26 cellular contexts compared by ENCODE assay signal in genomic region chr1:32377541-32378220, GRCh38.
"Had no signal": no experiment of that assay in that cellular context is flagged by ENCODE, and none has a peak within 500 bp of the region (broad histone marks: within the 10 kb centered on the region; RNA-seq: fewer than 3 reads in every experiment).

No MANE protein-coding gene starts in this region.

- H3K4me1 ChIP-seq: ascending aorta, esophagus squamous epithelium, left lung, lower lobe of right lung, right lobe of liver, suprapubic skin, tibial artery had no signal

- H3K9me3 ChIP-seq: ascending aorta, esophagus squamous epithelium, left lung, lower lobe of right lung, neutrophil, right lobe of liver, suprapubic skin, tibial artery had no signal

- ATAC-seq: activated CD8-positive, alpha-beta memory T cell treated with anti-CD3 and anti-CD28 coated beads, Interleukin-2, amount 10 ng/mL, durations not matched to agents 7 days and 5 days; left lung; lower lobe of right lung; SK-N-SH treated with all-trans-retinoic acid at 6 μM for 48 hours; stimulated activated naive B cell treated with anti-CD40 and anti-IgM and Interleukin-4, amounts not matched to agents 10 μg/mL and 1 μg/mL and 100 μg/mL, for 72 hours had no signal

- H3K27me3 Mint-ChIP-seq: activated B cell treated with CpG ODN at 0.5 μM for 24 hours; activated CD4-positive, alpha-beta memory T cell treated with anti-CD3 and anti-CD28 coated beads, Interleukin-2, amount 10 ng/mL, durations not matched to agents 7 days and 5 days; activated CD8-positive, alpha-beta memory T cell treated with anti-CD3 and anti-CD28 coated beads, Interleukin-2, amount 10 ng/mL, durations not matched to agents 7 days and 5 days; activated naive CD8-positive, alpha-beta T cell treated with anti-CD3 and anti-CD28 coated beads, Interleukin-2, amount 10 ng/mL, durations not matched to agents 7 days and 5 days; stimulated activated naive B cell treated with anti-CD40 and anti-IgM and Interleukin-4, amounts not matched to agents 10 μg/mL and 1 μg/mL and 100 μg/mL, for 72 hours had no signal

- H3K4me3 Mint-ChIP-seq: activated B cell treated with CpG ODN at 0.5 μM for 24 hours; activated CD4-positive, alpha-beta memory T cell treated with anti-CD3 and anti-CD28 coated beads, Interleukin-2, amount 10 ng/mL, durations not matched to agents 7 days and 5 days; activated CD8-positive, alpha-beta memory T cell treated with anti-CD3 and anti-CD28 coated beads, Interleukin-2, amount 10 ng/mL, durations not matched to agents 7 days and 5 days; activated naive CD8-positive, alpha-beta T cell treated with anti-CD3 and anti-CD28 coated beads, Interleukin-2, amount 10 ng/mL, durations not matched to agents 7 days and 5 days; brain; endodermal cell; nephron; stimulated activated naive B cell treated with anti-CD40 and anti-IgM and Interleukin-4, amounts not matched to agents 10 μg/mL and 1 μg/mL and 100 μg/mL, for 72 hours; T-helper 2 cell treated with Interferon-gamma antibody and Interleukin-4, amounts not matched to agents 5 μg/mL and 100 μg/mL, for 36 hours had no signal

- H3K4me3 ChIP-seq: ascending aorta, esophagus squamous epithelium, left lung, lower lobe of right lung, right lobe of liver, skin epidermis, suprapubic skin, tibial artery had no signal

- H3K27ac ChIP-seq: ascending aorta, epithelial cell of prostate, esophagus squamous epithelium, left lung, lower lobe of right lung, neutrophil, right lobe of liver, skin epidermis, suprapubic skin, tibial artery had no signal

- H3K9me3 Mint-ChIP-seq: activated B cell treated with CpG ODN at 0.5 μM for 24 hours; activated CD4-positive, alpha-beta memory T cell treated with anti-CD3 and anti-CD28 coated beads, Interleukin-2, amount 10 ng/mL, durations not matched to agents 7 days and 5 days; activated naive CD8-positive, alpha-beta T cell treated with anti-CD3 and anti-CD28 coated beads, Interleukin-2, amount 10 ng/mL, durations not matched to agents 7 days and 5 days; activated T-helper 2 cell treated with anti-CD3 and anti-CD28 coated beads, Interferon-gamma antibody, Interleukin-2, Interleukin-4, amounts not matched to agents 10 μg/mL and 5 μg/mL and 100 μg/mL, durations not matched to agents 14 hours and 24 hours and 36 hours; brain; endodermal cell; nephron; stimulated activated naive B cell treated with anti-CD40 and anti-IgM and Interleukin-4, amounts not matched to agents 10 μg/mL and 1 μg/mL and 100 μg/mL, for 72 hours; T-helper 2 cell treated with Interferon-gamma antibody and Interleukin-4, amounts not matched to agents 5 μg/mL and 100 μg/mL, for 36 hours had no signal

- H3K27ac Mint-ChIP-seq: activated B cell treated with CpG ODN at 0.5 μM for 24 hours; activated CD4-positive, alpha-beta memory T cell treated with anti-CD3 and anti-CD28 coated beads, Interleukin-2, amount 10 ng/mL, durations not matched to agents 7 days and 5 days; activated CD8-positive, alpha-beta memory T cell treated with anti-CD3 and anti-CD28 coated beads, Interleukin-2, amount 10 ng/mL, durations not matched to agents 7 days and 5 days; activated naive CD8-positive, alpha-beta T cell treated with anti-CD3 and anti-CD28 coated beads, Interleukin-2, amount 10 ng/mL, durations not matched to agents 7 days and 5 days; activated T-helper 2 cell treated with anti-CD3 and anti-CD28 coated beads, Interferon-gamma antibody, Interleukin-2, Interleukin-4, amounts not matched to agents 10 μg/mL and 5 μg/mL and 100 μg/mL, durations not matched to agents 14 hours and 24 hours and 36 hours; endodermal cell; nephron; stimulated activated naive B cell treated with anti-CD40 and anti-IgM and Interleukin-4, amounts not matched to agents 10 μg/mL and 1 μg/mL and 100 μg/mL, for 72 hours; T-helper 2 cell treated with Interferon-gamma antibody and Interleukin-4, amounts not matched to agents 5 μg/mL and 100 μg/mL, for 36 hours had no signal

- H3K27me3 ChIP-seq: ascending aorta, esophagus squamous epithelium, left lung, neutrophil, right lobe of liver, suprapubic skin, tibial artery had no signal

- H3K4me1 Mint-ChIP-seq: brain, endodermal cell, nephron had no signal

- DNase-seq: activated B cell treated with CpG ODN at 0.5 μM for 24 hours; activated CD4-positive, alpha-beta memory T cell treated with anti-CD3 and anti-CD28 coated beads, Interleukin-2, amount 10 ng/mL, durations not matched to agents 7 days and 5 days; activated CD4-positive, alpha-beta T cell treated with anti-CD3 and anti-CD28 coated beads for 4 hours; activated CD8-positive, alpha-beta memory T cell treated with anti-CD3 and anti-CD28 coated beads, Interleukin-2, amount 10 ng/mL, durations not matched to agents 7 days and 5 days; activated naive CD8-positive, alpha-beta T cell treated with anti-CD3 and anti-CD28 coated beads, Interleukin-2, amount 10 ng/mL, durations not matched to agents 7 days and 5 days; activated T-cell treated with anti-CD3 and anti-CD28 coated beads, Interleukin-2, amount 50 U/mL, for 48 hours; caudate nucleus; endodermal cell; esophagus squamous epithelium; kidney glomerular epithelial cell; left lung; lower lobe of right lung; mesenchymal stem cell; right lobe of liver; stimulated activated naive B cell treated with anti-CD40 and anti-IgM and Interleukin-4, amounts not matched to agents 10 μg/mL and 1 μg/mL and 100 μg/mL, for 72 hours; tibial artery had no signal
